ENCODE assay signal across 8 cellular contexts in genomic region chrX:31213941-31214340, GRCh38.
DNase-seq lines count a peak whose midpoint lies in the region; ATAC-seq and TF ChIP-seq lines count a peak whose summit lies in the region.

No MANE protein-coding gene starts in this region.

- intact Hi-C loops in Panc1 (cut with micrococcal nuclease; ENCODE audit: unreplicated experiment): loop anchor here (10.0 kb wide), 1 partner anchor 179 kb away; no protein-coding TSS in a partner anchor
- intact Hi-C loops in head of caudate nucleus (cut with DNase I): no loop called here

- in situ Hi-C loops in Panc1 (cut with HindIII; ENCODE audit: low pct_unique_long_range_greater_than_20kb, low sequenced_read_pairs): no loop called here

- H3K36me3 ChIP-seq in Panc1 (ENCODE audit: control insufficient read depth, insufficient read depth, low read length): no peaks in the 10 kb centered on the region

- no peaks in the 10 kb centered on the region for H3K9me3 ChIP-seq in Panc1 (ENCODE audit: control insufficient read depth, insufficient read depth, low read depth, low read length)

- POLR2A ChIA-PET in Panc1 (lab: Charles Lee): no interaction called here

- TF ChIP-seq CTCF in AG09309 (IDR thresholded peaks at IDR 0.05; ENCODE audit: control insufficient read depth, insufficient read depth, low read depth, low read length, missing control alignments): peak; percentile 64
- peak; percentile 45 for TF ChIP-seq CTCF in Panc1 (IDR thresholded peaks at IDR 0.05)

- no peaks in the 10 kb centered on the region for H3K4me1 ChIP-seq in Panc1 (ENCODE audit: control insufficient read depth, insufficient read depth, low read length)

- DNase-seq in AG09309 (ENCODE audit: low read depth): no peak
- DNase-seq in Panc1 (ENCODE audit: low read depth, low spot score): no peak
- peak in 22 of 42 donors; percentile 2 to 62 (median 22) for DNase-seq in head of caudate nucleus
- DNase-seq in NCI-H128 (lab: John Stamatoyannopoulos, UW; ENCODE audit: unreplicated experiment): no peak
- no peak for DNase-seq in cerebellar nuclear complex (lab: John Stamatoyannopoulos, UW)
- no peak for DNase-seq in NK-92 (lab: John Stamatoyannopoulos, UW; ENCODE audit: unreplicated experiment)
- no peak for DNase-seq in activated CD4-positive, alpha-beta T cell treated with anti-CD3 and anti-CD28 coated beads for 4 hours

- CTCF ChIA-PET in Panc1 (lab: Charles Lee): interaction anchor here (1.0 kb wide), 1 partner anchor 79 kb away, joined by 5 read pairs; no protein-coding TSS in a partner anchor

- BruUV-seq in Panc1 (replicated peaks; lab: Mats Ljungman, UMichigan): no TSS peak

- ATAC-seq in GM18907 (IDR thresholded peaks at IDR 0.05; ENCODE audit: unreplicated experiment) (peak; percentile 52), Panc1 (no peak)

- H3K4me3 ChIP-seq in AG09309 (ENCODE audit: control insufficient read depth, low read depth, low read length) (no peak overlapping the region), Panc1 (ENCODE audit: low read depth in 2 of 2, low read length in 2 of 2) (no peak overlapping the region)

- no peak overlapping the region for H3K27ac ChIP-seq in Panc1 (ENCODE audit: low read length)

- no peaks in the 10 kb centered on the region for H3K27me3 ChIP-seq in Panc1 (ENCODE audit: control insufficient read depth, insufficient read depth, low read length)

Comparison
In these comparisons a context has a peak if more than half of its experiments do, and no peak if none do; other contexts are left out.
1. DNase-seq: peak in head of caudate nucleus (22 of 42); none in AG09309 (single experiment), Panc1 (single experiment), NCI-H128 (single experiment), cerebellar nuclear complex (0 of 2), NK-92 (single experiment) and activated CD4-positive, alpha-beta T cell treated with anti-CD3 and anti-CD28 coated beads for 4 hours (0 of 2).